Comparison of ENCODE assay signal across 9 cellular contexts in the genomic region with DNA sequence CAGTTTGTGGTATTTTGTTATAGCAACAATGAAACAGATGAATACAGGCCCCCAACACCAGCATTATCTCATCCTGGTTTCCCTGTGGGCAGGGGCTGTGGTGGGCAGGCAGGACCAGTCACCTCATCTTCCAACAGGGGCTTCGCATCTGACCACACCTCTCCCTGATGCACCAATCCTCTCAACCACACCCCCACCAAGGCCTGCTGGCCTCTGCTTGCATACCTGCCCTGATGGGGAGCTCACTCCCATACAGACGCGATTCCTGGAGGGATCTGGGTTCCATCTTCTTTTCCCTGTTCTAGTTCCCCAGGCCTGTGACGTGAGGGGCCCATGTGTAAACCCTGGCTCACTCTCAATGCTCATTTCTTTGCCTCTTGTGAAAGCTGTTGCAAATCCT. TPM values are rescaled to one million over a fixed set of nuclear protein-coding genes. Genes with fewer than 3 reads are reported as not detected.
"Had no signal": no experiment of that assay in that cellular context is flagged by ENCODE, and none has a peak within 500 bp of the region (broad histone marks: within the 10 kb centered on the region; RNA-seq: fewer than 3 reads in every experiment).

No MANE protein-coding gene starts in this region.

RNA-seq across cellular contexts. Expression of gene KCNJ12, which starts 56.9 kb away (rescaled TPM):
- total RNA-seq: activated CD4-positive, alpha-beta memory T cell treated with anti-CD3 and anti-CD28 coated beads, Interleukin-2, amount 10 ng/mL, durations not matched to agents 7 days and 5 days; activated CD4-positive, alpha-beta T cell treated with anti-CD3 and anti-CD28 coated beads for 36 hours; activated CD8-positive, alpha-beta memory T cell treated with anti-CD3 and anti-CD28 coated beads for 36 hours; activated naive CD8-positive, alpha-beta T cell treated with anti-CD3 and anti-CD28 coated beads, Interleukin-2, amount 10 ng/mL, durations not matched to agents 7 days and 5 days; activated T-cell treated with anti-CD3 and anti-CD28 coated beads, Interleukin-2, amount 50 U/mL, for 72 hours; activated T-helper 2 cell treated with anti-CD3 and anti-CD28 coated beads, Interferon-gamma antibody, Interleukin-2, Interleukin-4, amounts not matched to agents 10 μg/mL and 5 μg/mL and 100 μg/mL, durations not matched to agents 14 hours and 24 hours and 36 hours; MCF 10A; SJSA1; T-helper 1 cell treated with Interleukin-12 subunit alpha and Interleukin-12 subunit beta and Interleukin-4 antibody, amounts not matched to agents 30 ng/mL and 1 ng/mL, for 36 hours had no signal
